Comparison of ENCODE assay signal across 22 cellular contexts in the genomic region with DNA sequence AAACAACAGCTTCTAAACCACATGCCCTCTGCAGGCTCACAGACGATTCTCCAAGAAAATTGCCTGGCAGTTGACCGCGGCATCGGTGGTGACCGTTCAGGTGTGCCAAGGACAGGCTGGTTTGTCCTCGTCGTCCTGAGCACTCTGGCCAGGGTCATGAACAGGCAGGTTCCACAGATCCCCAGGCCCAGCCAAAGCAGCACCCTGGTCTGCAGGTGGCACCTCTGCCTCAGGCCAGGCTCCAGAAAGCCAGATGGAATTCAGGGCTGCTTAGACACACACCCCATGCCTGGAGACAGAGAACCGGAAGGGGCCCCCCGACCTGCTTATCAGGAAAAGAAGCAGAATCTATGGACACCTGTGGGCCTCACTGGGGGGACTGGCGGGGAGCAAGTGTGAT.
"Had no signal": no experiment of that assay in that cellular context is flagged by ENCODE, and none has a peak within 500 bp of the region (broad histone marks: within the 10 kb centered on the region; RNA-seq: fewer than 3 reads in every experiment).

No MANE protein-coding gene starts in this region.

- H3K36me3 Mint-ChIP-seq: mesothelial cell of epicardium, natural killer cell, type B pancreatic cell had no signal

- H3K27me3 ChIP-seq: gastrocnemius medialis, pancreas had no signal

- H3K9me3 Mint-ChIP-seq: mesothelial cell of epicardium, natural killer cell, neural crest cell, type B pancreatic cell had no signal

- H3K4me1 Mint-ChIP-seq: neural crest cell had no signal

- H3K4me3 ChIP-seq: dorsolateral prefrontal cortex, esophagus muscularis mucosa, gastrocnemius medialis, heart right ventricle, pancreas had no signal

- H3K36me3 ChIP-seq: esophagus muscularis mucosa, gastrocnemius medialis, heart right ventricle, pancreas had no signal

- H3K27ac ChIP-seq: dorsolateral prefrontal cortex, epithelial cell of prostate, esophagus muscularis mucosa, gastrocnemius medialis, heart right ventricle, pancreas had no signal

- H3K9me3 ChIP-seq: esophagus muscularis mucosa, gastrocnemius medialis, heart right ventricle, pancreas had no signal

- H3K4me3 Mint-ChIP-seq: mesothelial cell of epicardium, natural killer cell, neural crest cell, type B pancreatic cell had no signal

- DNase-seq: cortex of kidney; dorsolateral prefrontal cortex; effector memory CD4-positive, alpha-beta T cell; gastrocnemius medialis; heart right ventricle; hypothalamus; kidney glomerular epithelial cell; mammary epithelial cell; natural killer cell; nucleus accumbens; pancreas; right cardiac atrium; small intestine; stimulated activated CD4-positive, alpha-beta T cell treated with anti-CD3 and anti-CD28 coated beads, Interleukin-2, amount 100 ng/mL, for 48 hours; stimulated activated naive CD4-positive, alpha-beta T cell treated with Interleukin-2 at 50 U/mL for 16 hours had no signal

- H3K27ac Mint-ChIP-seq: mesothelial cell of epicardium, natural killer cell, progenitor cell of endocrine pancreas had no signal

- ATAC-seq: gastrocnemius medialis, heart right ventricle, left lobe of liver, natural killer cell, pancreas, right cardiac atrium had no signal

- H3K4me1 ChIP-seq: esophagus muscularis mucosa, gastrocnemius medialis, heart right ventricle, pancreas had no signal
